In genomic region chr7:157041514-157042277, GRCh38 we compare ENCODE assay signal across 24 cellular contexts. TPM values are rescaled to one million over a fixed set of nuclear protein-coding genes. Genes with fewer than 3 reads are reported as not detected.
A peak's percentile ranks its signal among the peaks of the same experiment; 100 is the strongest.
DNase-seq lines count a peak whose midpoint lies in the region; ATAC-seq and TF ChIP-seq lines count a peak whose summit lies in the region.
"Had no signal": no experiment of that assay in that cellular context is flagged by ENCODE, and none has a peak within 500 bp of the region (broad histone marks: within the 10 kb centered on the region; RNA-seq: fewer than 3 reads in every experiment).

No MANE protein-coding gene starts in this region.

- TF ChIP-seq CTCF in glutamatergic neuron (IDR thresholded peaks at IDR 0.05; ENCODE audit: partially characterized antibody, unreplicated experiment), result no peak

- no peaks in the 10 kb centered on the region for H3K9me3 Mint-ChIP-seq in activated CD8-positive, alpha-beta memory T cell treated with anti-CD3 and anti-CD28 coated beads, Interleukin-2, amount 10 ng/mL, durations not matched to agents 7 days and 5 days (ENCODE audit: low read depth)
- H3K9me3 Mint-ChIP-seq in glutamatergic neuron (ENCODE audit: unreplicated experiment), result peaks cover 13% of the 10 kb centered on the region
- H3K9me3 Mint-ChIP-seq: CD4-positive, alpha-beta T cell; T-cell had no signal

- no peak for ATAC-seq in activated CD8-positive, alpha-beta memory T cell treated with anti-CD3 and anti-CD28 coated beads, Interleukin-2, amount 10 ng/mL, durations not matched to agents 7 days and 5 days
- no peak for ATAC-seq in HG03520 (IDR thresholded peaks at IDR 0.05; ENCODE audit: unreplicated experiment)
- ATAC-seq in GM19455 (IDR thresholded peaks at IDR 0.05; ENCODE audit: unreplicated experiment), result no peak
- ATAC-seq: PC-3, Right ventricle myocardium inferior, T-cell had no signal

- peak; percentile 36 for DNase-seq in activated CD8-positive, alpha-beta memory T cell treated with anti-CD3 and anti-CD28 coated beads, Interleukin-2, amount 50 U/mL, for 48 hours
- no peak for DNase-seq in activated CD8-positive, alpha-beta memory T cell treated with anti-CD3 and anti-CD28 coated beads, Interleukin-2, amount 10 ng/mL, durations not matched to agents 7 days and 5 days
- DNase-seq in RPMI7951 (ENCODE audit: low read depth) (peak; percentile 45), glutamatergic neuron (no peak), DMS114 treated with DMSO at 0.1 percent for 48 hours (lab: John Stamatoyannopoulos, UW; ENCODE audit: unreplicated experiment) (no peak), AG08395 (ENCODE audit: low spot score) (no peak)
- DNase-seq: AML-193; CD4-positive, alpha-beta T cell; EL; GF-D8; NCI-H1048; NCI-H187; NCI-H2081 treated with DMSO at 0.1 percent for 48 hours; NCI-H2171; NCI-H226; NK-92 treated with Interleukin-12 subunit alpha and Interleukin-12 subunit beta, amount 100 ng/mL, for 24 hours; PC-3; T-cell had no signal

- no peaks in the 10 kb centered on the region for H3K27me3 Mint-ChIP-seq in activated CD8-positive, alpha-beta memory T cell treated with anti-CD3 and anti-CD28 coated beads, Interleukin-2, amount 10 ng/mL, durations not matched to agents 7 days and 5 days
- peaks cover 9% of the 10 kb centered on the region for H3K27me3 Mint-ChIP-seq in glutamatergic neuron (ENCODE audit: unreplicated experiment)

- H3K27ac Mint-ChIP-seq in activated CD8-positive, alpha-beta memory T cell treated with anti-CD3 and anti-CD28 coated beads, Interleukin-2, amount 10 ng/mL, durations not matched to agents 7 days and 5 days, result no peak overlapping the region
- H3K27ac Mint-ChIP-seq in glutamatergic neuron (ENCODE audit: unreplicated experiment), result peak overlapping the region; percentile 64
- H3K27ac Mint-ChIP-seq: CD4-positive, alpha-beta T cell; HFFc6; T-cell had no signal

- CTCF ChIA-PET in activated CD8-positive, alpha-beta memory T cell treated with anti-CD3 and anti-CD28 coated beads, Interleukin-2, amount 10 ng/mL, durations not matched to agents 7 days and 5 days (lab: Charles Lee), result no interaction called here

- no peaks in the 10 kb centered on the region for H3K4me1 Mint-ChIP-seq in activated CD8-positive, alpha-beta memory T cell treated with anti-CD3 and anti-CD28 coated beads, Interleukin-2, amount 10 ng/mL, durations not matched to agents 7 days and 5 days
- H3K4me1 Mint-ChIP-seq in glutamatergic neuron (ENCODE audit: low read depth, unreplicated experiment), result peaks cover 9% of the 10 kb centered on the region
- H3K4me1 Mint-ChIP-seq: IgD-negative memory B cell, T-cell had no signal

- H3K4me3 Mint-ChIP-seq in activated CD8-positive, alpha-beta memory T cell treated with anti-CD3 and anti-CD28 coated beads, Interleukin-2, amount 10 ng/mL, durations not matched to agents 7 days and 5 days, result no peak overlapping the region
- H3K4me3 Mint-ChIP-seq in glutamatergic neuron (ENCODE audit: unreplicated experiment), result no peak overlapping the region
- H3K4me3 Mint-ChIP-seq: CD4-positive, alpha-beta T cell; HFFc6; IgD-negative memory B cell; T-cell had no signal

- no peaks in the 10 kb centered on the region for H3K36me3 Mint-ChIP-seq in activated CD8-positive, alpha-beta memory T cell treated with anti-CD3 and anti-CD28 coated beads, Interleukin-2, amount 10 ng/mL, durations not matched to agents 7 days and 5 days
- H3K36me3 Mint-ChIP-seq in glutamatergic neuron (ENCODE audit: unreplicated experiment), result peaks cover 4% of the 10 kb centered on the region
- H3K36me3 Mint-ChIP-seq: IgD-negative memory B cell, T-cell had no signal

RNA-seq across cellular contexts. Expression of gene MNX1, which starts 31.2 kb away (rescaled TPM):
- not detected for total RNA-seq in activated CD8-positive, alpha-beta memory T cell treated with anti-CD3 and anti-CD28 coated beads, Interleukin-2, amount 10 ng/mL, durations not matched to agents 7 days and 5 days
- total RNA-seq in RPMI7951 (2014; rRNA removed; shearing (Covaris generic)), result 1.8 and 2.0 TPM in 2 replicates
- 0.59 TPM for total RNA-seq in glutamatergic neuron (ENCODE audit: unreplicated experiment)
- total RNA-seq: HFFc6, Right ventricle myocardium inferior, SJSA1 had no signal

Comparison
In these comparisons a context has a peak if more than half of its experiments do, and no peak if none do; other contexts are left out.
1. DNase-seq: peak in activated CD8-positive, alpha-beta memory T cell treated with anti-CD3 and anti-CD28 coated beads, Interleukin-2, amount 50 U/mL, for 48 hours (single experiment) and RPMI7951 (single experiment); none in activated CD8-positive, alpha-beta memory T cell treated with anti-CD3 and anti-CD28 coated beads, Interleukin-2, amount 10 ng/mL, durations not matched to agents 7 days and 5 days (single experiment), glutamatergic neuron (single experiment), DMS114 treated with DMSO at 0.1 percent for 48 hours (single experiment) and AG08395 (single experiment).